ENCODE assay signal across 1 cellular context in genomic region chr16:642189-643049, GRCh38.
TF ChIP-seq lines count a peak whose summit lies in the region.

No MANE protein-coding gene starts in this region.

TF ChIP-seq in K562, 482 proteins besides CTCF, POLR2A, EP300 and RAD21 (continues in another document):
- TF ChIP-seq JUNB (CRISPR knock-in tag; conservative IDR thresholded peaks at IDR 0.05) (no peak), ZFPM2 (CRISPR knock-in tag; IDR thresholded peaks at IDR 0.05) (no peak), XRCC3 (IDR thresholded peaks at IDR 0.05) (no peak), ETV1 (tag; conservative IDR thresholded peaks at IDR 0.05; ENCODE audit: low read depth) (peak; percentile 44; the same call in 1 of the 2 replicates), ELF2 (CRISPR knock-in tag; IDR thresholded peaks at IDR 0.05) (peak; percentile 60; the same call in 1 of the 2 replicates), PATZ1 (CRISPR knock-in tag; IDR thresholded peaks at IDR 0.05; ENCODE audit: borderline replicate concordance) (no peak), ZNF57 (CRISPR knock-in tag; IDR thresholded peaks at IDR 0.05) (no peak), ZBTB40 (IDR thresholded peaks at IDR 0.05) (0 out of 2 replicates have a peak, but pooled peaks have one; percentile 44), ZBTB40 (CRISPR knock-in tag; IDR thresholded peaks at IDR 0.05) (no peak), HDGF (IDR thresholded peaks at IDR 0.05) (no peak), SP1 (CRISPR knock-in tag; IDR thresholded peaks at IDR 0.05) (peak; percentile 49; the same call in 1 of the 2 replicates), ESRRA (IDR thresholded peaks at IDR 0.05; ENCODE audit: borderline replicate concordance, low read depth) (peak; percentile 98), MXI1 (IDR thresholded peaks at IDR 0.05; ENCODE audit: low read depth, low read length) (no peak), SNRNP70 (optimal IDR thresholded peaks at IDR 0.05; ENCODE audit: low read depth, low read length) (no peak), VEZF1 (CRISPR knock-in tag; IDR thresholded peaks at IDR 0.05) (peak; percentile 90), BCLAF1 (IDR thresholded peaks at IDR 0.05; ENCODE audit: borderline replicate concordance in 1 of 2, control insufficient read depth in 1 of 2, low read depth in 2 of 2, low read length in 1 of 2) (no peak), TRIM24 (IDR thresholded peaks at IDR 0.05) (no peak), HDAC8 (tag; IDR thresholded peaks at IDR 0.05) (no peak), OTX1 (CRISPR knock-in tag; IDR thresholded peaks at IDR 0.05) (no peak), UBTF (IDR thresholded peaks at IDR 0.05; ENCODE audit: borderline replicate concordance in 1 of 2, low read depth in 2 of 2, low read length in 2 of 2) (peak in 1 of 2 experiments; percentile 38; a peak in 1 of 4 replicates), KDM2B (CRISPR knock-in tag; IDR thresholded peaks at IDR 0.05) (peak; percentile 17; the same call in 1 of the 2 replicates), BHLHE40 (IDR thresholded peaks at IDR 0.05; ENCODE audit: low read length) (0 out of 2 replicates have a peak, but pooled peaks have one; percentile 23), HDAC1 (IDR thresholded peaks at IDR 0.05) (0 out of 4 replicates have a peak, but pooled peaks of 1 of the 2 experiments have one; percentile 22), THRAP3 (IDR thresholded peaks at IDR 0.05; ENCODE audit: borderline replicate concordance) (no peak), SIN3A (IDR thresholded peaks at IDR 0.05; ENCODE audit: borderline replicate concordance in 2 of 2, control insufficient read depth in 1 of 2, low read depth in 2 of 2, low read length in 2 of 2) (peak; percentile 17 to 50; a peak in 2 of 4 replicates), ZNF133 (CRISPR knock-in tag; IDR thresholded peaks at IDR 0.05) (no peak), GABPB1 (CRISPR knock-in tag; IDR thresholded peaks at IDR 0.05) (peak; percentile 70), C11orf30 (IDR thresholded peaks at IDR 0.05; ENCODE audit: low read depth) (no peak), ZBTB11 (CRISPR knock-in tag; IDR thresholded peaks at IDR 0.05) (peak in 1 of 3 experiments; percentile 60; a peak in 2 of 6 replicates), PRDM10 (IDR thresholded peaks at IDR 0.05; ENCODE audit: partially characterized antibody) (no peak)
